Comparison of ENCODE assay signal across 1 cellular context in genomic region chrX:53262918-53263394, GRCh38.
TF ChIP-seq lines count a peak whose summit lies in the region.

No MANE protein-coding gene starts in this region.

TF ChIP-seq in A549, 52 proteins besides CTCF, POLR2A, EP300 and RAD21 (continued from another document):
- TF ChIP-seq E2F6 (IDR thresholded peaks at IDR 0.05; ENCODE audit: borderline replicate concordance, low read depth): no peak
- no peak for TF ChIP-seq RFX5 (IDR thresholded peaks at IDR 0.05)
- no peak for TF ChIP-seq ATOH8 (CRISPR knock-in tag; IDR thresholded peaks at IDR 0.05; ENCODE audit: low read depth)
